In the genomic region with DNA sequence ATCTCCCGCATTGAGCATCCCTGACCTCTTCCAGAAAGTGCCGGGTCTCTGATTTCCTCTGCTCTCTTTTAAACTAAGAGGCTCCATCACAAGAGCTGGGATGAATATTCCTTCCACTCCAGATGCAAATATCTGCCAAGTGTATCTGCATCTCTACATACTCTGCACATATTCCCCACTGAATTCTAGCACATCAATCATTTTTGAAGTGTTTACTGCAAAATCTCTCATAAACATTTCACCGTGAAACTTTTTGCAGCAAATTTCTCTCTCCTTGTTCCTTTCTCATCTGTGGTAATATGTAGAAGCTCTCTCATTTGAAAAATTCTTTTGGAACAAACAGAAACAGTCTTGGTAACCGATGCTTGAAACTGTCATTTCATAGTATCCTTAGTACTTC, we compare ENCODE assay signal across 16 cellular contexts.
DNase-seq lines count a peak whose midpoint lies in the region; ATAC-seq lines count a peak whose summit lies in the region.
"Had no signal": no experiment of that assay in that cellular context is flagged by ENCODE, and none has a peak within 500 bp of the region (broad histone marks: within the 10 kb centered on the region; RNA-seq: fewer than 3 reads in every experiment).

No MANE protein-coding gene starts in this region.

- no peak overlapping the region for H2BK12ac ChIP-seq in neuronal stem cell (ENCODE audit: low read length)

- no CpG with 5 or more reads among the region's 4 CpGs for WGBS in neuronal stem cell (ENCODE audit: extremely low coverage in 2 of 2, insufficient read length in 2 of 2, insufficient replicate concordance in 1 of 2), 2 donors

- H4K91ac ChIP-seq in neuronal stem cell (ENCODE audit: low read depth, low read length, poor library complexity): no peak overlapping the region

- DNase-seq in NCI-H187 (lab: John Stamatoyannopoulos, UW): peak; percentile 56 to 58
- DNase-seq in NCI-H187 treated with DMSO at 0.1 percent for 48 hours (lab: John Stamatoyannopoulos, UW): peak; percentile 63
- DNase-seq in NCI-H446 treated with DMSO at 0.1 percent for 48 hours (lab: John Stamatoyannopoulos, UW): peak; percentile 37
- no peak for DNase-seq in neuronal stem cell (ENCODE audit: low spot score)
- no peak for DNase-seq in NCI-H2107 (lab: John Stamatoyannopoulos, UW)
- DNase-seq: C1 segment of cervical spinal cord; Calu3; CD4-positive, alpha-beta memory T cell; COR-L47; DMS53; EL; GDM1; H9 had no signal

- H3K27ac ChIP-seq in neuronal stem cell (replicated peaks; ENCODE audit: low read length): no peak overlapping the region

- H3K79me1 ChIP-seq in neuronal stem cell (ENCODE audit: low read depth, low read length): no peaks in the 10 kb centered on the region

- H3K9me3 ChIP-seq in neuronal stem cell (replicated peaks in 1 of 2; ENCODE audit: control insufficient read depth in 2 of 2, insufficient read depth in 1 of 2, low read depth in 1 of 2, low read length in 2 of 2): no peaks in the 10 kb centered on the region

- no peaks in the 10 kb centered on the region for H3K36me3 ChIP-seq in neuronal stem cell (replicated peaks in 1 of 2; ENCODE audit: control insufficient read depth in 2 of 2, insufficient read depth in 2 of 2, low read length in 2 of 2)

- no peak overlapping the region for H3K14ac ChIP-seq in neuronal stem cell (ENCODE audit: low read length)

- H2BK15ac ChIP-seq in neuronal stem cell (ENCODE audit: low read length): no peak overlapping the region

- ATAC-seq in HG03135 (IDR thresholded peaks at IDR 0.05; ENCODE audit: unreplicated experiment): no peak
- ATAC-seq: GM23338, HCT116 had no signal

- no peaks in the 10 kb centered on the region for H3K4me1 ChIP-seq in neuronal stem cell (ENCODE audit: control insufficient read depth in 2 of 2, insufficient read depth in 1 of 2, low read depth in 1 of 2, low read length in 2 of 2)

- H3K4ac ChIP-seq in neuronal stem cell (ENCODE audit: low read length): no peak overlapping the region

- no peak overlapping the region for H3K4me3 ChIP-seq in neuronal stem cell (ENCODE audit: low read length in 2 of 2)
- H3K4me3 ChIP-seq: GM23338 had no signal

- no peak overlapping the region for H2BK5ac ChIP-seq in neuronal stem cell (ENCODE audit: low read length)

- H3K9ac ChIP-seq in neuronal stem cell (ENCODE audit: low read depth, low read length, poor library complexity): no peak overlapping the region

- H2AFZ ChIP-seq in neuronal stem cell (ENCODE audit: low read length): peak overlapping the region; percentile 18
- H2AFZ ChIP-seq: GM23338 had no signal

- H2AK5ac ChIP-seq in neuronal stem cell (ENCODE audit: low read depth, low read length): no peak overlapping the region

- no peak overlapping the region for H2BK120ac ChIP-seq in neuronal stem cell (ENCODE audit: low read depth, low read length)

- H3K27me3 ChIP-seq in neuronal stem cell (ENCODE audit: control insufficient read depth in 3 of 3, insufficient read depth in 3 of 3, low read depth in 1 of 3, low read length in 3 of 3): no peaks in the 10 kb centered on the region

- H3K23ac ChIP-seq in neuronal stem cell (ENCODE audit: low read depth, low read length, poor library complexity): no peak overlapping the region

- H3K4me2 ChIP-seq in neuronal stem cell (ENCODE audit: insufficient read depth, low read length, poor library complexity, severe bottlenecking): no peak overlapping the region
- H3K4me2 ChIP-seq: GM23338 had no signal

- no peak overlapping the region for H4K8ac ChIP-seq in neuronal stem cell (ENCODE audit: low read depth, low read length)

- no peak overlapping the region for H3K18ac ChIP-seq in neuronal stem cell (ENCODE audit: low read length)

Comparison
In these comparisons a context has a peak if more than half of its experiments do, and no peak if none do; other contexts are left out.
1. DNase-seq: peak in NCI-H187 (2 of 2), NCI-H187 treated with DMSO at 0.1 percent for 48 hours (single experiment) and NCI-H446 treated with DMSO at 0.1 percent for 48 hours (single experiment); none in neuronal stem cell (single experiment) and NCI-H2107 (single experiment).